21 cellular contexts compared by ENCODE assay signal in the genomic region with DNA sequence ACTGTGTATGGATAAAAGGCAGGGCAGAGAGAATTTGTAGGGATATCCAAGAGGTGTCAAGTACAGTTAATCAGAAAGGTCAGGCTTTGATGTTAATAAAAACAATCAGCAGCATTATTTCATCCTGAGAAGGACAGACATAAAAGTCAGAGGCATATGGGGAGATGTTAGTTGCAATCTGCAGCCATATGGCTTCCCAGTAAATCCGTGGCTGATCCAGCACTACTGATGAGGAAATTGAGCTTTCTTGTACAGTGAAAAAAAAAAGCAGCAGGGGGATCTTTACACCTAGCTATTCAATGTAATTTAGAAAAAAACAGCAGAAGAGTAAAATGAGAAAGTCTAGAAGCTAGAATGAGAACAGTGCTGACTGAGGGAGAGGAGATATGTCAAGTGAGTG.
DNase-seq lines count a peak whose midpoint lies in the region.
"Had no signal": no experiment of that assay in that cellular context is flagged by ENCODE, and none has a peak within 500 bp of the region (broad histone marks: within the 10 kb centered on the region; RNA-seq: fewer than 3 reads in every experiment).

No MANE protein-coding gene starts in this region.

- peaks cover 4% of the 10 kb centered on the region for H3K27me3 Mint-ChIP-seq in activated naive CD4-positive, alpha-beta T cell treated with anti-CD3 and anti-CD28 coated beads, Interleukin-2, amount 10 ng/mL, durations not matched to agents 7 days and 5 days

- DNase-seq in Ammon's horn (ENCODE audit: low spot score) (peak; percentile 13), NCI-H2171 treated with DMSO at 0.1 percent for 48 hours (lab: John Stamatoyannopoulos, UW) (peak; percentile 41), NCI-H82 treated with DMSO at 0.1 percent for 48 hours (lab: John Stamatoyannopoulos, UW; ENCODE audit: unreplicated experiment) (peak; percentile 19), pons (ENCODE audit: low spot score) (peak; percentile 16), retina (no peak)
- no peak for DNase-seq in effector CD8-positive, alpha-beta T cell (lab: John Stamatoyannopoulos, UW)
- no peak for DNase-seq in activated naive CD4-positive, alpha-beta T cell treated with anti-CD3 and anti-CD28 coated beads, Interleukin-2, amount 10 ng/mL, durations not matched to agents 7 days and 5 days
- DNase-seq: AML-193; BE2C; C1 segment of cervical spinal cord; CD4-positive, alpha-beta memory T cell; CD4-positive, CD25-positive, alpha-beta regulatory T cell; CD8-positive, alpha-beta memory T cell; COR-L47; DMS 273 treated with DMSO at 0.1 percent for 48 hours; DMS153; DMS53; DND-41; EL; GDM1 had no signal

- no peaks in the 10 kb centered on the region for H3K36me3 Mint-ChIP-seq in activated naive CD4-positive, alpha-beta T cell treated with anti-CD3 and anti-CD28 coated beads, Interleukin-2, amount 10 ng/mL, durations not matched to agents 7 days and 5 days
- H3K36me3 Mint-ChIP-seq: CD14-positive monocyte; CD4-positive, alpha-beta memory T cell; CD4-positive, CD25-positive, alpha-beta regulatory T cell; CD8-positive, alpha-beta memory T cell had no signal

- H3K9me3 Mint-ChIP-seq in activated naive CD4-positive, alpha-beta T cell treated with anti-CD3 and anti-CD28 coated beads, Interleukin-2, amount 10 ng/mL, durations not matched to agents 7 days and 5 days = no peaks in the 10 kb centered on the region

- CTCF ChIA-PET in activated naive CD4-positive, alpha-beta T cell treated with anti-CD3 and anti-CD28 coated beads, Interleukin-2, amount 10 ng/mL, durations not matched to agents 7 days and 5 days (lab: Charles Lee) = no interaction called here

- no peak overlapping the region for H3K27ac Mint-ChIP-seq in activated naive CD4-positive, alpha-beta T cell treated with anti-CD3 and anti-CD28 coated beads, Interleukin-2, amount 10 ng/mL, durations not matched to agents 7 days and 5 days
- H3K27ac Mint-ChIP-seq: CD14-positive monocyte; CD4-positive, alpha-beta memory T cell; CD4-positive, CD25-positive, alpha-beta regulatory T cell; CD8-positive, alpha-beta memory T cell had no signal

- no peaks in the 10 kb centered on the region for H3K4me1 Mint-ChIP-seq in activated naive CD4-positive, alpha-beta T cell treated with anti-CD3 and anti-CD28 coated beads, Interleukin-2, amount 10 ng/mL, durations not matched to agents 7 days and 5 days
- H3K4me1 Mint-ChIP-seq: CD14-positive monocyte; CD4-positive, alpha-beta memory T cell; CD4-positive, CD25-positive, alpha-beta regulatory T cell; CD8-positive, alpha-beta memory T cell had no signal

- no peak overlapping the region for H3K4me3 Mint-ChIP-seq in activated naive CD4-positive, alpha-beta T cell treated with anti-CD3 and anti-CD28 coated beads, Interleukin-2, amount 10 ng/mL, durations not matched to agents 7 days and 5 days
- H3K4me3 Mint-ChIP-seq: CD14-positive monocyte; CD4-positive, alpha-beta memory T cell; CD8-positive, alpha-beta memory T cell had no signal

Comparison
In these comparisons a context has a peak if more than half of its experiments do, and no peak if none do; other contexts are left out.
1. DNase-seq: peak in Ammon's horn (single experiment), NCI-H2171 treated with DMSO at 0.1 percent for 48 hours (single experiment), NCI-H82 treated with DMSO at 0.1 percent for 48 hours (single experiment) and pons (single experiment); none in effector CD8-positive, alpha-beta T cell (single experiment), activated naive CD4-positive, alpha-beta T cell treated with anti-CD3 and anti-CD28 coated beads, Interleukin-2, amount 10 ng/mL, durations not matched to agents 7 days and 5 days (single experiment) and retina (single experiment).